17 cellular contexts compared by ENCODE assay signal in genomic region chr7:128021361-128021760, GRCh38. TPM values are rescaled to one million over a fixed set of nuclear protein-coding genes. Genes with fewer than 3 reads are reported as not detected.
DNase-seq lines count a peak whose midpoint lies in the region; ATAC-seq, FAIRE-seq and TF ChIP-seq lines count a peak whose summit lies in the region.
"Had no signal": no experiment of that assay in that cellular context is flagged by ENCODE, and none has a peak within 500 bp of the region (broad histone marks: within the 10 kb centered on the region; RNA-seq: fewer than 3 reads in every experiment).

No MANE protein-coding gene starts in this region.

- H3K4me3 ChIP-seq in hepatocyte (no peak overlapping the region), lower leg skin (ENCODE audit: low read depth, poor library complexity, severe bottlenecking) (no peak overlapping the region)
- H3K4me3 ChIP-seq: esophagus muscularis mucosa, left ventricle myocardium inferior had no signal

- no peak overlapping the region for H3K4me3 Mint-ChIP-seq in activated T-cell treated with anti-CD3 and anti-CD28 coated beads, Interleukin-2, amount 50 U/mL, for 24 hours
- peak overlapping the region; percentile 21 for H3K4me3 Mint-ChIP-seq in type B pancreatic cell
- H3K4me3 Mint-ChIP-seq in stimulated activated memory B cell treated with anti-CD40 and anti-IgM and Interleukin-4, amounts not matched to agents 10 μg/mL and 1 μg/mL and 100 μg/mL, for 72 hours, result no peak overlapping the region
- H3K4me3 Mint-ChIP-seq: activated CD8-positive, alpha-beta T cell treated with anti-CD3 and anti-CD28 coated beads for 36 hours; CD8-positive, alpha-beta T cell had no signal

- no peaks in the 10 kb centered on the region for H3K27me3 Mint-ChIP-seq in activated T-cell treated with anti-CD3 and anti-CD28 coated beads, Interleukin-2, amount 50 U/mL, for 24 hours
- no peaks in the 10 kb centered on the region for H3K27me3 Mint-ChIP-seq in type B pancreatic cell
- no peaks in the 10 kb centered on the region for H3K27me3 Mint-ChIP-seq in stimulated activated memory B cell treated with anti-CD40 and anti-IgM and Interleukin-4, amounts not matched to agents 10 μg/mL and 1 μg/mL and 100 μg/mL, for 72 hours
- H3K27me3 Mint-ChIP-seq: activated CD8-positive, alpha-beta T cell treated with anti-CD3 and anti-CD28 coated beads for 36 hours had no signal

- peaks cover 29% of the 10 kb centered on the region for H3K79me2 ChIP-seq in hepatocyte

- TF ChIP-seq CTCF in hepatocyte (IDR thresholded peaks at IDR 0.05; ENCODE audit: poor library complexity) (no peak), type B pancreatic cell (conservative IDR thresholded peaks at IDR 0.05) (no peak), lower leg skin (IDR thresholded peaks at IDR 0.05) (no peak)

- H3K36me3 Mint-ChIP-seq in activated T-cell treated with anti-CD3 and anti-CD28 coated beads, Interleukin-2, amount 50 U/mL, for 24 hours (ENCODE audit: low read depth), result peaks cover 66% of the 10 kb centered on the region
- peaks cover 21% of the 10 kb centered on the region for H3K36me3 Mint-ChIP-seq in type B pancreatic cell
- H3K36me3 Mint-ChIP-seq in stimulated activated memory B cell treated with anti-CD40 and anti-IgM and Interleukin-4, amounts not matched to agents 10 μg/mL and 1 μg/mL and 100 μg/mL, for 72 hours, result peaks cover 61% of the 10 kb centered on the region

- H3K9me3 ChIP-seq in hepatocyte (ENCODE audit: low read depth), result no peaks in the 10 kb centered on the region
- H3K9me3 ChIP-seq: esophagus muscularis mucosa, left ventricle myocardium inferior had no signal

- H3K27me3 ChIP-seq in hepatocyte, result no peaks in the 10 kb centered on the region
- H3K27me3 ChIP-seq: esophagus muscularis mucosa had no signal

- peak overlapping the region; percentile 39 for H3K27ac Mint-ChIP-seq in activated T-cell treated with anti-CD3 and anti-CD28 coated beads, Interleukin-2, amount 50 U/mL, for 24 hours
- H3K27ac Mint-ChIP-seq in type B pancreatic cell, result peak overlapping the region; percentile 2
- H3K27ac Mint-ChIP-seq in stimulated activated memory B cell treated with anti-CD40 and anti-IgM and Interleukin-4, amounts not matched to agents 10 μg/mL and 1 μg/mL and 100 μg/mL, for 72 hours, result no peak overlapping the region
- H3K27ac Mint-ChIP-seq: activated CD8-positive, alpha-beta T cell treated with anti-CD3 and anti-CD28 coated beads for 36 hours had no signal

- H3K36me3 ChIP-seq in hepatocyte (replicated peaks; ENCODE audit: insufficient read depth, low read depth), result no peaks in the 10 kb centered on the region

- 50% methylated on average over 2 of the region's 2 CpGs for WGBS in hepatocyte (ENCODE audit: low lambda C conversion rate, missing lambda C conversion rate)
- 53 to 66% methylated on average over 2 of the region's 2 CpGs for WGBS in lower leg skin, 2 donors

- no peak for TF ChIP-seq POLR2A in lower leg skin (IDR thresholded peaks at IDR 0.05)

- no peak overlapping the region for H3K4me2 ChIP-seq in hepatocyte

- H2AFZ ChIP-seq in hepatocyte, result no peak overlapping the region

- H4K20me1 ChIP-seq in hepatocyte (ENCODE audit: insufficient read depth, poor library complexity, severe bottlenecking), result peaks cover 3% of the 10 kb centered on the region

- peaks cover 6% of the 10 kb centered on the region for H3K4me1 Mint-ChIP-seq in activated T-cell treated with anti-CD3 and anti-CD28 coated beads, Interleukin-2, amount 50 U/mL, for 24 hours (ENCODE audit: low read depth)
- peaks cover 63% of the 10 kb centered on the region for H3K4me1 Mint-ChIP-seq in type B pancreatic cell (ENCODE audit: unreplicated experiment)
- peaks cover 9% of the 10 kb centered on the region for H3K4me1 Mint-ChIP-seq in stimulated activated memory B cell treated with anti-CD40 and anti-IgM and Interleukin-4, amounts not matched to agents 10 μg/mL and 1 μg/mL and 100 μg/mL, for 72 hours

- DNase-seq in activated T-cell treated with anti-CD3 and anti-CD28 coated beads, Interleukin-2, amount 50 U/mL, for 24 hours, result no peak
- no peak for DNase-seq in activated T-cell treated with anti-CD3 and anti-CD28 coated beads, Interleukin-2, amount 50 U/mL, for 1 hour
- peak; percentile 37 for DNase-seq in hepatocyte (ENCODE audit: low spot score)
- DNase-seq in type B pancreatic cell (ENCODE audit: extremely low spot score, unreplicated experiment), result no peak
- no peak for DNase-seq in lower leg skin (ENCODE audit: low spot score in 2 of 2)
- no peak for DNase-seq in HTR-8/SVneo (ENCODE audit: insufficient read length, low spot score)
- DNase-seq: activated CD8-positive, alpha-beta T cell treated with anti-CD3 and anti-CD28 coated beads for 36 hours; CD8-positive, alpha-beta T cell; left ventricle myocardium inferior; NK-92 treated with Interleukin-12 subunit alpha and Interleukin-12 subunit beta, amount 100 ng/mL, for 24 hours; stimulated activated CD4-positive, alpha-beta T cell treated with anti-CD3 and anti-CD28 coated beads, Interleukin-15, amount 100 ng/mL, for 24 hours had no signal

- H3K27ac ChIP-seq in hepatocyte, result no peak overlapping the region
- H3K27ac ChIP-seq: esophagus muscularis mucosa, left ventricle myocardium inferior had no signal

- no peaks in the 10 kb centered on the region for H3K9me3 Mint-ChIP-seq in activated T-cell treated with anti-CD3 and anti-CD28 coated beads, Interleukin-2, amount 50 U/mL, for 24 hours
- H3K9me3 Mint-ChIP-seq in type B pancreatic cell, result no peaks in the 10 kb centered on the region
- no peaks in the 10 kb centered on the region for H3K9me3 Mint-ChIP-seq in stimulated activated memory B cell treated with anti-CD40 and anti-IgM and Interleukin-4, amounts not matched to agents 10 μg/mL and 1 μg/mL and 100 μg/mL, for 72 hours
- H3K9me3 Mint-ChIP-seq: activated CD8-positive, alpha-beta T cell treated with anti-CD3 and anti-CD28 coated beads for 36 hours; activated T-helper 2 cell treated with anti-CD3 and anti-CD28 coated beads, Interferon-gamma antibody, Interleukin-2, Interleukin-4, amounts not matched to agents 10 μg/mL and 5 μg/mL and 100 μg/mL, durations not matched to agents 14 hours and 24 hours and 36 hours; CD8-positive, alpha-beta T cell had no signal

- ATAC-seq in SK-N-SH treated with all-trans-retinoic acid at 6 μM for 48 hours, result peak; percentile 4; the same call in 2 of the 3 replicates
- no peak for ATAC-seq in stimulated activated memory B cell treated with anti-CD40 and anti-IgM and Interleukin-4, amounts not matched to agents 10 μg/mL and 1 μg/mL and 100 μg/mL, for 72 hours
- ATAC-seq: activated CD8-positive, alpha-beta T cell treated with anti-CD3 and anti-CD28 coated beads for 36 hours; CD8-positive, alpha-beta T cell had no signal

- no peak for FAIRE-seq in HTR-8/SVneo (lab: Jason Lieb, UNC)
- FAIRE-seq: colon, G401.6 had no signal

- intact Hi-C loops in lower leg skin (cut with DNase I; ENCODE audit: low total_unique reads), result no loop called here

- peaks cover 8% of the 10 kb centered on the region for H3K4me1 ChIP-seq in hepatocyte (ENCODE audit: insufficient read depth)

- H3K9me2 ChIP-seq in hepatocyte (replicated peaks; ENCODE audit: insufficient read depth), result no peaks in the 10 kb centered on the region

TF ChIP-seq in SK-N-SH treated with all-trans-retinoic acid at 6 μM for 48 hours, 23 proteins besides CTCF, POLR2A, EP300 and RAD21:
- no peak for TF ChIP-seq CSDC2 (CRISPR knock-in tag; IDR thresholded peaks at IDR 0.05)
- no peak for TF ChIP-seq PATZ1 (CRISPR knock-in tag; IDR thresholded peaks at IDR 0.05; ENCODE audit: borderline replicate concordance)
- TF ChIP-seq ZFP3 (CRISPR knock-in tag; IDR thresholded peaks at IDR 0.05), result no peak
- TF ChIP-seq ZFP30 (CRISPR knock-in tag; IDR thresholded peaks at IDR 0.05), result 0 out of 2 replicates have a peak, but pooled peaks have one; percentile 41
- no peak for TF ChIP-seq PPARA (CRISPR knock-in tag; IDR thresholded peaks at IDR 0.05; ENCODE audit: borderline replicate concordance)

RNA-seq across cellular contexts. Expression of gene LRRC4, which starts 9.9 kb away (rescaled TPM):
- total RNA-seq in hepatocyte (15.1 TPM in 2 replicates), type B pancreatic cell (ENCODE audit: low replicate concordance) (12.5 and 37.7 TPM in 2 replicates), lower leg skin (under 1 TPM in 3 of 4 donors, not detected in 1; 0.08 to 0.74 (median 0.32) TPM)
- polyA plus RNA-seq in hepatocyte, result 3.5 and 3.9 TPM in 2 replicates
- total RNA-seq: activated CD8-positive, alpha-beta T cell treated with anti-CD3 and anti-CD28 coated beads for 36 hours had no signal
